Comparison of ENCODE assay signal across 35 cellular contexts in the genomic region with DNA sequence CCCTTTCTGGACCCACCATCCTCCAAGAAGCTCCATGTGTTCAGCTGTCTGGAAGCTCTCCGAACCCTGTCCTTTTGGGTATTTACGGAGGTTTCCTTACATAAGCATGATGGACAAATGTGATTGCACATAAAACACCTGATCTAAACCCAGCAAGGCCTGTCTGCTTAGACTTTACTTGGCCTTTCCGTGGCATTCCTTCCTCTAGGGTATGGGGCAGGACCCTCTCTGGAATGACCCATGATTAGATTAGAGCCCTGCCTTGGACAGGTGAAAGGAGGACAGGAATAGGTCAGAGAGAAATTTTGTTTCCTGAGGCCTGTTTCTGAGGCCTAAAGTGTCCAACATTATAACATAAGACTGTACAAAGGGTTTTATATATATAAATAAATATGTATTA.
"Had no signal": no experiment of that assay in that cellular context is flagged by ENCODE, and none has a peak within 500 bp of the region (broad histone marks: within the 10 kb centered on the region; RNA-seq: fewer than 3 reads in every experiment).

No MANE protein-coding gene starts in this region.

- DNase-seq: activated B cell treated with CpG ODN at 0.5 μM for 24 hours; activated CD4-positive, alpha-beta memory T cell treated with anti-CD3 and anti-CD28 coated beads for 36 hours; activated CD4-positive, alpha-beta T cell treated with anti-CD3 and anti-CD28 coated beads for 4 hours; activated CD4-positive, alpha-beta T cell treated with anti-CD3 and anti-CD28 coated beads, Interleukin-2, amount 10 ng/mL, durations not matched to agents 24 days and 14 days; activated CD4-positive, alpha-beta T cell treated with anti-CD3 and anti-CD28 coated beads, Interleukin-2, amount 50 U/mL, for 1 hour; activated CD4-positive, alpha-beta T cell treated with anti-CD3 and anti-CD28 coated beads, Interleukin-2, amount 50 U/mL, for 4 hours; activated CD4-positive, CD25-positive, alpha-beta regulatory T cell treated with anti-CD3 and anti-CD28 coated beads, Interleukin-2, amount 50 U/mL, for 72 hours; activated CD8-positive, alpha-beta memory T cell treated with anti-CD3 and anti-CD28 coated beads, Interleukin-2, amount 50 U/mL, for 4 hours; activated CD8-positive, alpha-beta T cell treated with anti-CD3 and anti-CD28 coated beads for 36 hours; activated effector memory CD4-positive, alpha-beta T cell treated with anti-CD3 and anti-CD28 coated beads, Interleukin-2, amount 50 U/mL, for 16 hours; activated gamma-delta T cell treated with Interleukin-2 at 50 U/mL for 16 hours; activated naive CD4-positive, alpha-beta T cell; activated naive CD4-positive, alpha-beta T cell treated with anti-CD3 and anti-CD28 coated beads for 36 hours; activated naive CD4-positive, alpha-beta T cell treated with anti-CD3 and anti-CD28 coated beads, Interleukin-2, amount 50 U/mL, for 16 hours; activated naive CD8-positive, alpha-beta T cell treated with anti-CD3 and anti-CD28 coated beads for 36 hours; activated T-cell treated with anti-CD3 and anti-CD28 coated beads for 4 hours; activated T-cell treated with anti-CD3 and anti-CD28 coated beads, Interleukin-2, amount 50 U/mL, for 1 hour; activated T-cell treated with anti-CD3 and anti-CD28 coated beads, Interleukin-2, amount 50 U/mL, for 4 hours; activated T-cell treated with anti-CD3 and anti-CD28 coated beads, Interleukin-2, amount 50 U/mL, for 72 hours; adrenal gland; amniotic stem cell; aorta; body of pancreas; brain microvascular endothelial cell; central memory CD4-positive, alpha-beta T cell; T-helper 1 cell; T-helper 2 cell; T-helper 9 cell had no signal

- H3K27ac ChIP-seq: adrenal gland, body of pancreas, brain microvascular endothelial cell, breast epithelium, VCaP had no signal

- H3K4me1 Mint-ChIP-seq: activated B cell treated with CpG ODN at 0.5 μM for 24 hours; activated CD4-positive, alpha-beta T cell treated with anti-CD3 and anti-CD28 coated beads, Interleukin-2, amount 10 ng/mL, durations not matched to agents 24 days and 14 days; activated naive CD8-positive, alpha-beta T cell treated with anti-CD3 and anti-CD28 coated beads for 36 hours; activated T-helper 17 cell treated with anti-CD3 and anti-CD28 coated beads, Interleukin-2, amount 50 U/mL, for 72 hours had no signal

- H3K9me3 Mint-ChIP-seq: activated B cell treated with CpG ODN at 0.5 μM for 24 hours; activated CD4-positive, alpha-beta memory T cell treated with anti-CD3 and anti-CD28 coated beads for 36 hours; activated CD4-positive, alpha-beta T cell treated with anti-CD3 and anti-CD28 coated beads, Interleukin-2, amount 10 ng/mL, durations not matched to agents 24 days and 14 days; activated CD8-positive, alpha-beta T cell treated with anti-CD3 and anti-CD28 coated beads for 36 hours; activated naive CD4-positive, alpha-beta T cell treated with anti-CD3 and anti-CD28 coated beads for 36 hours; activated naive CD4-positive, alpha-beta T cell treated with anti-CD3 and anti-CD28 coated beads, Interleukin-2, amount 50 U/mL, for 72 hours; activated naive CD8-positive, alpha-beta T cell treated with anti-CD3 and anti-CD28 coated beads for 36 hours; activated T-cell treated with anti-CD3 and anti-CD28 coated beads, Interleukin-2, amount 50 U/mL, for 4 hours; activated T-cell treated with anti-CD3 and anti-CD28 coated beads, Interleukin-2, amount 50 U/mL, for 72 hours; activated T-helper 1 cell treated with anti-CD3 and anti-CD28 coated beads, Interleukin-12 subunit alpha, Interleukin-12 subunit beta, Interleukin-2, Interleukin-4 antibody, amounts not matched to agents 30 ng/mL and 10 ng/mL and 1 ng/mL, durations not matched to agents 14 hours and 24 hours and 36 hours; activated T-helper 17 cell treated with anti-CD3 and anti-CD28 coated beads, Interleukin-2, amount 50 U/mL, for 72 hours; T-helper 1 cell treated with Interleukin-12 subunit alpha and Interleukin-12 subunit beta and Interleukin-4 antibody, amounts not matched to agents 30 μg/mL and 1 μg/mL, for 36 hours; T-helper 2 cell treated with Interferon-gamma antibody and Interleukin-4, amounts not matched to agents 5 μg/mL and 100 μg/mL, for 36 hours had no signal

- H3K36me3 Mint-ChIP-seq: activated CD4-positive, alpha-beta memory T cell treated with anti-CD3 and anti-CD28 coated beads for 36 hours; activated naive CD4-positive, alpha-beta T cell treated with anti-CD3 and anti-CD28 coated beads, Interleukin-2, amount 50 U/mL, for 72 hours; activated naive CD8-positive, alpha-beta T cell treated with anti-CD3 and anti-CD28 coated beads for 36 hours had no signal

- H3K9me3 ChIP-seq: adrenal gland, body of pancreas, breast epithelium had no signal

- H3K4me1 ChIP-seq: adrenal gland, breast epithelium had no signal

- H3K27me3 ChIP-seq: adrenal gland, body of pancreas, brain microvascular endothelial cell, breast epithelium had no signal

- H3K36me3 ChIP-seq: adrenal gland, brain microvascular endothelial cell, breast epithelium had no signal

- H3K4me3 Mint-ChIP-seq: activated B cell treated with CpG ODN at 0.5 μM for 24 hours; activated CD4-positive, alpha-beta memory T cell treated with anti-CD3 and anti-CD28 coated beads for 36 hours; activated CD4-positive, alpha-beta T cell treated with anti-CD3 and anti-CD28 coated beads, Interleukin-2, amount 10 ng/mL, durations not matched to agents 24 days and 14 days; activated CD8-positive, alpha-beta T cell treated with anti-CD3 and anti-CD28 coated beads for 36 hours; activated naive CD4-positive, alpha-beta T cell treated with anti-CD3 and anti-CD28 coated beads for 36 hours; activated naive CD8-positive, alpha-beta T cell treated with anti-CD3 and anti-CD28 coated beads for 36 hours; activated T-cell treated with anti-CD3 and anti-CD28 coated beads, Interleukin-2, amount 50 U/mL, for 4 hours; activated T-cell treated with anti-CD3 and anti-CD28 coated beads, Interleukin-2, amount 50 U/mL, for 72 hours; activated T-helper 1 cell treated with anti-CD3 and anti-CD28 coated beads, Interleukin-12 subunit alpha, Interleukin-12 subunit beta, Interleukin-2, Interleukin-4 antibody, amounts not matched to agents 30 ng/mL and 10 ng/mL and 1 ng/mL, durations not matched to agents 14 hours and 24 hours and 36 hours; activated T-helper 17 cell treated with anti-CD3 and anti-CD28 coated beads, Interleukin-2, amount 50 U/mL, for 72 hours; T-helper 1 cell treated with Interleukin-12 subunit alpha and Interleukin-12 subunit beta and Interleukin-4 antibody, amounts not matched to agents 30 μg/mL and 1 μg/mL, for 36 hours; T-helper 2 cell treated with Interferon-gamma antibody and Interleukin-4, amounts not matched to agents 5 μg/mL and 100 μg/mL, for 36 hours had no signal

- ATAC-seq: activated CD8-positive, alpha-beta T cell treated with anti-CD3 and anti-CD28 coated beads for 36 hours; activated naive CD4-positive, alpha-beta T cell treated with anti-CD3 and anti-CD28 coated beads, Interleukin-2, amount 50 U/mL, for 72 hours; activated T-cell treated with anti-CD3 and anti-CD28 coated beads, Interleukin-2, amount 50 U/mL, for 4 hours; activated T-cell treated with anti-CD3 and anti-CD28 coated beads, Interleukin-2, amount 50 U/mL, for 72 hours; activated T-helper 17 cell treated with anti-CD3 and anti-CD28 coated beads, Interleukin-2, amount 50 U/mL, for 72 hours; body of pancreas had no signal

- H3K27ac Mint-ChIP-seq: activated B cell treated with CpG ODN at 0.5 μM for 24 hours; activated CD4-positive, alpha-beta memory T cell treated with anti-CD3 and anti-CD28 coated beads for 36 hours; activated CD4-positive, alpha-beta T cell treated with anti-CD3 and anti-CD28 coated beads, Interleukin-2, amount 10 ng/mL, durations not matched to agents 24 days and 14 days; activated CD8-positive, alpha-beta T cell treated with anti-CD3 and anti-CD28 coated beads for 36 hours; activated naive CD4-positive, alpha-beta T cell treated with anti-CD3 and anti-CD28 coated beads for 36 hours; activated naive CD4-positive, alpha-beta T cell treated with anti-CD3 and anti-CD28 coated beads, Interleukin-2, amount 50 U/mL, for 72 hours; activated naive CD8-positive, alpha-beta T cell treated with anti-CD3 and anti-CD28 coated beads for 36 hours; activated T-cell treated with anti-CD3 and anti-CD28 coated beads, Interleukin-2, amount 50 U/mL, for 72 hours; activated T-helper 1 cell treated with anti-CD3 and anti-CD28 coated beads, Interleukin-12 subunit alpha, Interleukin-12 subunit beta, Interleukin-2, Interleukin-4 antibody, amounts not matched to agents 30 ng/mL and 10 ng/mL and 1 ng/mL, durations not matched to agents 14 hours and 24 hours and 36 hours; activated T-helper 17 cell treated with anti-CD3 and anti-CD28 coated beads, Interleukin-2, amount 50 U/mL, for 72 hours; T-helper 1 cell treated with Interleukin-12 subunit alpha and Interleukin-12 subunit beta and Interleukin-4 antibody, amounts not matched to agents 30 μg/mL and 1 μg/mL, for 36 hours; T-helper 2 cell treated with Interferon-gamma antibody and Interleukin-4, amounts not matched to agents 5 μg/mL and 100 μg/mL, for 36 hours had no signal

- H3K4me3 ChIP-seq: adrenal gland, body of pancreas, breast epithelium had no signal
